2 cellular contexts compared by ENCODE assay signal in the genomic region with DNA sequence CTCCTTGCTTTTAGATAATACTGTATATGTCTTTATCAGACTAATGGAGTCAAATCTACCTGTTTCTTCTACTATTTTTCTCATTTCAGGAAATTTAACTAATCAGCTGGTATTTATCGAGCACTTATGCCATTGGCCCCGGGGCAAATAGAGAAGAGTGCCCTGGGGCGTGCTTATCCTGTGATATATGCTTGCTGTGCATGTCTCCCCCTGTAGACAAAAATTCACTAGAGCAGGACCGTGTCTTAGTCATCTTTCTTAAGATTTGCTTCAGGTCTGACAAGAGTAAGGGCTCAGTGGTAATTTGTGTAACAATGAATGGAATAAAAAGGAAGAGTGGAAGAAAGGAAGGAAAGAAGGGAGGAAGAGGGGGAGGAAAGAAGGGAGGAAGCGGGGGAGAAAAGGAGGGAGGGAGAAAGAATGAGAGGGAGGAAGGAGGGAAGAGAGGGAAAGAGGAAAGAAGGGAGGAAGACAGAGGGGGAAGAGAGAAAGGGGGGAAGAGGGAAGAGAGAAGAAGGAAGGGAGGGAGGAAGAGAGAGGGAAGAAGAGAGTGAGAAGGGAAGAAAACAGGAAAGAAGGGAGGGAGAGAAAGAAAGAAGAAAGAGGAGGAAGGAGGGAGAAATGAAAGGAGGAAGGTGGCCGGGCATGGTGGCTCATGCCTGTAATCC.
A peak's percentile ranks its signal among the peaks of the same experiment; 100 is the strongest.
TF ChIP-seq lines count a peak whose summit lies in the region.

No MANE protein-coding gene starts in this region.

TF ChIP-seq in IMR-90, 13 proteins besides CTCF, POLR2A, EP300 and RAD21:
- TF ChIP-seq NFE2L2 (IDR thresholded peaks at IDR 0.05; ENCODE audit: low read depth, low read length): no peak
- no peak for TF ChIP-seq RFX5 (IDR thresholded peaks at IDR 0.05; ENCODE audit: low read depth, low read length)
- TF ChIP-seq SMC3 (IDR thresholded peaks at IDR 0.05; ENCODE audit: low read depth, low read length): no peak
- TF ChIP-seq, protein P1, sequence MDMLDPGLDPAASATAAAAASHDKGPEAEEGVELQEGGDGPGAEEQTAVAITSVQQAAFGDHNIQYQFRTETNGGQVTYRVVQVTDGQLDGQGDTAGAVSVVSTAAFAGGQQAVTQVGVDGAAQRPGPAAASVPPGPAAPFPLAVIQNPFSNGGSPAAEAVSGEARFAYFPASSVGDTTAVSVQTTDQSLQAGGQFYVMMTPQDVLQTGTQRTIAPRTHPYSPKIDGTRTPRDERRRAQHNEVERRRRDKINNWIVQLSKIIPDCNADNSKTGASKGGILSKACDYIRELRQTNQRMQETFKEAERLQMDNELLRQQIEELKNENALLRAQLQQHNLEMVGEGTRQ (IDR thresholded peaks at IDR 0.05; ENCODE audit: low read depth, low read length): no peak
- no peak for TF ChIP-seq MAZ (IDR thresholded peaks at IDR 0.05; ENCODE audit: borderline replicate concordance, low read depth, low read length)
- no peak for TF ChIP-seq FOS (IDR thresholded peaks at IDR 0.05; ENCODE audit: low read depth, low read length)
- TF ChIP-seq MAFK (IDR thresholded peaks at IDR 0.05; ENCODE audit: low read depth, low read length): no peak
- TF ChIP-seq CEBPB (IDR thresholded peaks at IDR 0.05; ENCODE audit: low read depth, low read length): no peak
- no peak for TF ChIP-seq RCOR1 (IDR thresholded peaks at IDR 0.05; ENCODE audit: insufficient replicate concordance, low read length)
- TF ChIP-seq BHLHE40 (IDR thresholded peaks at IDR 0.05; ENCODE audit: low read depth, low read length): no peak

TF ChIP-seq in K562, 482 proteins besides CTCF, POLR2A, EP300 and RAD21 (continues in another document):
- TF ChIP-seq BCOR (IDR thresholded peaks at IDR 0.05): no peak
- no peak for TF ChIP-seq SAFB (IDR thresholded peaks at IDR 0.05; ENCODE audit: borderline replicate concordance, low read depth, low read length)
- TF ChIP-seq MYNN (IDR thresholded peaks at IDR 0.05): no peak
- TF ChIP-seq MYNN (CRISPR knock-in tag; IDR thresholded peaks at IDR 0.05): no peak
- TF ChIP-seq, protein P2, sequence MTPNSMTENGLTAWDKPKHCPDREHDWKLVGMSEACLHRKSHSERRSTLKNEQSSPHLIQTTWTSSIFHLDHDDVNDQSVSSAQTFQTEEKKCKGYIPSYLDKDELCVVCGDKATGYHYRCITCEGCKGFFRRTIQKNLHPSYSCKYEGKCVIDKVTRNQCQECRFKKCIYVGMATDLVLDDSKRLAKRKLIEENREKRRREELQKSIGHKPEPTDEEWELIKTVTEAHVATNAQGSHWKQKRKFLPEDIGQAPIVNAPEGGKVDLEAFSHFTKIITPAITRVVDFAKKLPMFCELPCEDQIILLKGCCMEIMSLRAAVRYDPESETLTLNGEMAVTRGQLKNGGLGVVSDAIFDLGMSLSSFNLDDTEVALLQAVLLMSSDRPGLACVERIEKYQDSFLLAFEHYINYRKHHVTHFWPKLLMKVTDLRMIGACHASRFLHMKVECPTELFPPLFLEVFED (CRISPR knock-in tag; conservative IDR thresholded peaks at IDR 0.05): peak; percentile 81; the same call in 1 of the 2 replicates
- TF ChIP-seq CHD4 (IDR thresholded peaks at IDR 0.05; ENCODE audit: insufficient read depth, insufficient replicate concordance, low read depth, low read length, poor library complexity, severe bottlenecking): no peak
- no peak for TF ChIP-seq KLF13 (tag; IDR thresholded peaks at IDR 0.05; ENCODE audit: borderline replicate concordance, low read depth)
- TF ChIP-seq, protein P3, sequence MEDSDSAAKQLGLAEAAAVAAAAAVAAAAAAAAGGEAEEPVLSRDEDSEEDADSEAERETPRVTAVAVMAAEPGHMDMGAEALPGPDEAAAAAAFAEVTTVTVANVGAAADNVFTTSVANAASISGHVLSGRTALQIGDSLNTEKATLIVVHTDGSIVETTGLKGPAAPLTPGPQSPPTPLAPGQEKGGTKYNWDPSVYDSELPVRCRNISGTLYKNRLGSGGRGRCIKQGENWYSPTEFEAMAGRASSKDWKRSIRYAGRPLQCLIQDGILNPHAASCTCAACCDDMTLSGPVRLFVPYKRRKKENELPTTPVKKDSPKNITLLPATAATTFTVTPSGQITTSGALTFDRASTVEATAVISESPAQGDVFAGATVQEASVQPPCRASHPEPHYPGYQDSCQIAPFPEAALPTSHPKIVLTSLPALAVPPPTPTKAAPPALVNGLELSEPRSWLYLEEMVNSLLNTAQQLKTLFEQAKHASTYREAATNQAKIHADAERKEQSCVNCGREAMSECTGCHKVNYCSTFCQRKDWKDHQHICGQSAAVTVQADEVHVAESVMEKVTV (CRISPR knock-in tag; IDR thresholded peaks at IDR 0.05): peak; percentile 66
- no peak for TF ChIP-seq ZNF764 (CRISPR knock-in tag; IDR thresholded peaks at IDR 0.05; ENCODE audit: low read depth)
- TF ChIP-seq, protein P4, sequence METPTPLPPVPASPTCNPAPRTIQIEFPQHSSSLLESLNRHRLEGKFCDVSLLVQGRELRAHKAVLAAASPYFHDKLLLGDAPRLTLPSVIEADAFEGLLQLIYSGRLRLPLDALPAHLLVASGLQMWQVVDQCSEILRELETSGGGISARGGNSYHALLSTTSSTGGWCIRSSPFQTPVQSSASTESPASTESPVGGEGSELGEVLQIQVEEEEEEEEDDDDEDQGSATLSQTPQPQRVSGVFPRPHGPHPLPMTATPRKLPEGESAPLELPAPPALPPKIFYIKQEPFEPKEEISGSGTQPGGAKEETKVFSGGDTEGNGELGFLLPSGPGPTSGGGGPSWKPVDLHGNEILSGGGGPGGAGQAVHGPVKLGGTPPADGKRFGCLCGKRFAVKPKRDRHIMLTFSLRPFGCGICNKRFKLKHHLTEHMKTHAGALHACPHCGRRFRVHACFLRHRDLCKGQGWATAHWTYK (CRISPR knock-in tag; IDR thresholded peaks at IDR 0.05): no peak
- TF ChIP-seq SP1 (CRISPR knock-in tag; IDR thresholded peaks at IDR 0.05): no peak
- no peak for TF ChIP-seq THRAP3 (IDR thresholded peaks at IDR 0.05; ENCODE audit: borderline replicate concordance)
- no peak for TF ChIP-seq ZNF143 (CRISPR knock-in tag; IDR thresholded peaks at IDR 0.05)
- TF ChIP-seq ZNF3 (CRISPR knock-in tag; IDR thresholded peaks at IDR 0.05): no peak
- TF ChIP-seq FOXP1 (CRISPR knock-in tag; IDR thresholded peaks at IDR 0.05): no peak
- no peak for TF ChIP-seq RBBP5 (IDR thresholded peaks at IDR 0.05; ENCODE audit: borderline replicate concordance, insufficient read depth, low read length, poor library complexity, severe bottlenecking)
- TF ChIP-seq HDAC3 (IDR thresholded peaks at IDR 0.05; ENCODE audit: borderline replicate concordance, partially characterized antibody): no peak
- peak; percentile 72 for TF ChIP-seq TEAD4 (IDR thresholded peaks at IDR 0.05; ENCODE audit: low read length)
- no peak for TF ChIP-seq TEAD4 (CRISPR knock-in tag; IDR thresholded peaks at IDR 0.05; ENCODE audit: borderline replicate concordance)
- TF ChIP-seq MCM5 (IDR thresholded peaks at IDR 0.05; ENCODE audit: low read depth): no peak
- no peak for TF ChIP-seq ZNF778 (CRISPR knock-in tag; IDR thresholded peaks at IDR 0.05)
- no peak for TF ChIP-seq MIER1 (IDR thresholded peaks at IDR 0.05; ENCODE audit: low read depth)
- TF ChIP-seq, protein P5, sequence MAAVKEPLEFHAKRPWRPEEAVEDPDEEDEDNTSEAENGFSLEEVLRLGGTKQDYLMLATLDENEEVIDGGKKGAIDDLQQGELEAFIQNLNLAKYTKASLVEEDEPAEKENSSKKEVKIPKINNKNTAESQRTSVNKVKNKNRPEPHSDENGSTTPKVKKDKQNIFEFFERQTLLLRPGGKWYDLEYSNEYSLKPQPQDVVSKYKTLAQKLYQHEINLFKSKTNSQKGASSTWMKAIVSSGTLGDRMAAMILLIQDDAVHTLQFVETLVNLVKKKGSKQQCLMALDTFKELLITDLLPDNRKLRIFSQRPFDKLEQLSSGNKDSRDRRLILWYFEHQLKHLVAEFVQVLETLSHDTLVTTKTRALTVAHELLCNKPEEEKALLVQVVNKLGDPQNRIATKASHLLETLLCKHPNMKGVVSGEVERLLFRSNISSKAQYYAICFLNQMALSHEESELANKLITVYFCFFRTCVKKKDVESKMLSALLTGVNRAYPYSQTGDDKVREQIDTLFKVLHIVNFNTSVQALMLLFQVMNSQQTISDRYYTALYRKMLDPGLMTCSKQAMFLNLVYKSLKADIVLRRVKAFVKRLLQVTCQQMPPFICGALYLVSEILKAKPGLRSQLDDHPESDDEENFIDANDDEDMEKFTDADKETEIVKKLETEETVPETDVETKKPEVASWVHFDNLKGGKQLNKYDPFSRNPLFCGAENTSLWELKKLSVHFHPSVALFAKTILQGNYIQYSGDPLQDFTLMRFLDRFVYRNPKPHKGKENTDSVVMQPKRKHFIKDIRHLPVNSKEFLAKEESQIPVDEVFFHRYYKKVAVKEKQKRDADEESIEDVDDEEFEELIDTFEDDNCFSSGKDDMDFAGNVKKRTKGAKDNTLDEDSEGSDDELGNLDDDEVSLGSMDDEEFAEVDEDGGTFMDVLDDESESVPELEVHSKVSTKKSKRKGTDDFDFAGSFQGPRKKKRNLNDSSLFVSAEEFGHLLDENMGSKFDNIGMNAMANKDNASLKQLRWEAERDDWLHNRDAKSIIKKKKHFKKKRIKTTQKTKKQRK (IDR thresholded peaks at IDR 0.05; ENCODE audit: borderline replicate concordance, low read depth, low read length): no peak
- TF ChIP-seq, protein P6, sequence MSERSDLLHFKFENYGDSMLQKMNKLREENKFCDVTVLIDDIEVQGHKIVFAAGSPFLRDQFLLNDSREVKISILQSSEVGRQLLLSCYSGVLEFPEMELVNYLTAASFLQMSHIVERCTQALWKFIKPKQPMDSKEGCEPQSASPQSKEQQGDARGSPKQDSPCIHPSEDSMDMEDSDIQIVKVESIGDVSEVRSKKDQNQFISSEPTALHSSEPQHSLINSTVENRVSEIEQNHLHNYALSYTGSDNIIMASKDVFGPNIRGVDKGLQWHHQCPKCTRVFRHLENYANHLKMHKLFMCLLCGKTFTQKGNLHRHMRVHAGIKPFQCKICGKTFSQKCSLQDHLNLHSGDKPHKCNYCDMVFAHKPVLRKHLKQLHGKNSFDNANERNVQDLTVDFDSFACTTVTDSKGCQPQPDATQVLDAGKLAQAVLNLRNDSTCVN (CRISPR knock-in tag; IDR thresholded peaks at IDR 0.05): peak; percentile 77; the same call in 1 of the 2 replicates
- no peak for TF ChIP-seq XRCC4 (IDR thresholded peaks at IDR 0.05; ENCODE audit: extremely low read depth, insufficient read depth, insufficient read length)
- no peak for TF ChIP-seq RBM22 (IDR thresholded peaks at IDR 0.05; ENCODE audit: low read depth, low read length, poor library complexity, severe bottlenecking)
- no peak for TF ChIP-seq ILK (tag; IDR thresholded peaks at IDR 0.05; ENCODE audit: borderline replicate concordance, low read depth)
- no peak for TF ChIP-seq EWSR1 (IDR thresholded peaks at IDR 0.05; ENCODE audit: borderline replicate concordance, low read depth, partially characterized antibody)
- no peak for TF ChIP-seq MAZ (CRISPR knock-in tag; conservative IDR thresholded peaks at IDR 0.05 in 1 of 2, IDR thresholded peaks at IDR 0.05 in 1 of 2)
- no peak for TF ChIP-seq SRSF1 (IDR thresholded peaks at IDR 0.05; ENCODE audit: low read depth, low read length)
- TF ChIP-seq ZNF311 (CRISPR knock-in tag; IDR thresholded peaks at IDR 0.05): no peak
- TF ChIP-seq ZNF586 (CRISPR knock-in tag; conservative IDR thresholded peaks at IDR 0.05): no peak
- TF ChIP-seq, protein P7, sequence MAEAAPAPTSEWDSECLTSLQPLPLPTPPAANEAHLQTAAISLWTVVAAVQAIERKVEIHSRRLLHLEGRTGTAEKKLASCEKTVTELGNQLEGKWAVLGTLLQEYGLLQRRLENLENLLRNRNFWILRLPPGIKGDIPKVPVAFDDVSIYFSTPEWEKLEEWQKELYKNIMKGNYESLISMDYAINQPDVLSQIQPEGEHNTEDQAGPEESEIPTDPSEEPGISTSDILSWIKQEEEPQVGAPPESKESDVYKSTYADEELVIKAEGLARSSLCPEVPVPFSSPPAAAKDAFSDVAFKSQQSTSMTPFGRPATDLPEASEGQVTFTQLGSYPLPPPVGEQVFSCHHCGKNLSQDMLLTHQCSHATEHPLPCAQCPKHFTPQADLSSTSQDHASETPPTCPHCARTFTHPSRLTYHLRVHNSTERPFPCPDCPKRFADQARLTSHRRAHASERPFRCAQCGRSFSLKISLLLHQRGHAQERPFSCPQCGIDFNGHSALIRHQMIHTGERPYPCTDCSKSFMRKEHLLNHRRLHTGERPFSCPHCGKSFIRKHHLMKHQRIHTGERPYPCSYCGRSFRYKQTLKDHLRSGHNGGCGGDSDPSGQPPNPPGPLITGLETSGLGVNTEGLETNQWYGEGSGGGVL (CRISPR knock-in tag; IDR thresholded peaks at IDR 0.05): no peak
- peak; percentile 87 for TF ChIP-seq TEAD2 (tag; IDR thresholded peaks at IDR 0.05)
- TF ChIP-seq MCM7 (IDR thresholded peaks at IDR 0.05): no peak
- TF ChIP-seq, protein P8, sequence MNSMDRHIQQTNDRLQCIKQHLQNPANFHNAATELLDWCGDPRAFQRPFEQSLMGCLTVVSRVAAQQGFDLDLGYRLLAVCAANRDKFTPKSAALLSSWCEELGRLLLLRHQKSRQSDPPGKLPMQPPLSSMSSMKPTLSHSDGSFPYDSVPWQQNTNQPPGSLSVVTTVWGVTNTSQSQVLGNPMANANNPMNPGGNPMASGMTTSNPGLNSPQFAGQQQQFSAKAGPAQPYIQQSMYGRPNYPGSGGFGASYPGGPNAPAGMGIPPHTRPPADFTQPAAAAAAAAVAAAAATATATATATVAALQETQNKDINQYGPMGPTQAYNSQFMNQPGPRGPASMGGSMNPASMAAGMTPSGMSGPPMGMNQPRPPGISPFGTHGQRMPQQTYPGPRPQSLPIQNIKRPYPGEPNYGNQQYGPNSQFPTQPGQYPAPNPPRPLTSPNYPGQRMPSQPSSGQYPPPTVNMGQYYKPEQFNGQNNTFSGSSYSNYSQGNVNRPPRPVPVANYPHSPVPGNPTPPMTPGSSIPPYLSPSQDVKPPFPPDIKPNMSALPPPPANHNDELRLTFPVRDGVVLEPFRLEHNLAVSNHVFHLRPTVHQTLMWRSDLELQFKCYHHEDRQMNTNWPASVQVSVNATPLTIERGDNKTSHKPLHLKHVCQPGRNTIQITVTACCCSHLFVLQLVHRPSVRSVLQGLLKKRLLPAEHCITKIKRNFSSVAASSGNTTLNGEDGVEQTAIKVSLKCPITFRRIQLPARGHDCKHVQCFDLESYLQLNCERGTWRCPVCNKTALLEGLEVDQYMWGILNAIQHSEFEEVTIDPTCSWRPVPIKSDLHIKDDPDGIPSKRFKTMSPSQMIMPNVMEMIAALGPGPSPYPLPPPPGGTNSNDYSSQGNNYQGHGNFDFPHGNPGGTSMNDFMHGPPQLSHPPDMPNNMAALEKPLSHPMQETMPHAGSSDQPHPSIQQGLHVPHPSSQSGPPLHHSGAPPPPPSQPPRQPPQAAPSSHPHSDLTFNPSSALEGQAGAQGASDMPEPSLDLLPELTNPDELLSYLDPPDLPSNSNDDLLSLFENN (IDR thresholded peaks at IDR 0.05; ENCODE audit: low read depth in 2 of 2, low read length in 2 of 2): no peak
- no peak for TF ChIP-seq ZNF75A (CRISPR knock-in tag; IDR thresholded peaks at IDR 0.05)
- no peak for TF ChIP-seq ZNF507 (tag; conservative IDR thresholded peaks at IDR 0.05)
- TF ChIP-seq ELF4 (CRISPR knock-in tag; IDR thresholded peaks at IDR 0.05): 0 out of 2 replicates have a peak, but pooled peaks have one; percentile 38
- TF ChIP-seq, protein P9, sequence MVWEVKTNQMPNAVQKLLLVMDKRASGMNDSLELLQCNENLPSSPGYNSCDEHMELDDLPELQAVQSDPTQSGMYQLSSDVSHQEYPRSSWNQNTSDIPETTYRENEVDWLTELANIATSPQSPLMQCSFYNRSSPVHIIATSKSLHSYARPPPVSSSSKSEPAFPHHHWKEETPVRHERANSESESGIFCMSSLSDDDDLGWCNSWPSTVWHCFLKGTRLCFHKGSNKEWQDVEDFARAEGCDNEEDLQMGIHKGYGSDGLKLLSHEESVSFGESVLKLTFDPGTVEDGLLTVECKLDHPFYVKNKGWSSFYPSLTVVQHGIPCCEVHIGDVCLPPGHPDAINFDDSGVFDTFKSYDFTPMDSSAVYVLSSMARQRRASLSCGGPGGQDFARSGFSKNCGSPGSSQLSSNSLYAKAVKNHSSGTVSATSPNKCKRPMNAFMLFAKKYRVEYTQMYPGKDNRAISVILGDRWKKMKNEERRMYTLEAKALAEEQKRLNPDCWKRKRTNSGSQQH (CRISPR knock-in tag; IDR thresholded peaks at IDR 0.05): peak; percentile 57; the same call in 1 of the 2 replicates
- no peak for TF ChIP-seq PPARD (CRISPR knock-in tag; IDR thresholded peaks at IDR 0.05)
